In the genomic region with DNA sequence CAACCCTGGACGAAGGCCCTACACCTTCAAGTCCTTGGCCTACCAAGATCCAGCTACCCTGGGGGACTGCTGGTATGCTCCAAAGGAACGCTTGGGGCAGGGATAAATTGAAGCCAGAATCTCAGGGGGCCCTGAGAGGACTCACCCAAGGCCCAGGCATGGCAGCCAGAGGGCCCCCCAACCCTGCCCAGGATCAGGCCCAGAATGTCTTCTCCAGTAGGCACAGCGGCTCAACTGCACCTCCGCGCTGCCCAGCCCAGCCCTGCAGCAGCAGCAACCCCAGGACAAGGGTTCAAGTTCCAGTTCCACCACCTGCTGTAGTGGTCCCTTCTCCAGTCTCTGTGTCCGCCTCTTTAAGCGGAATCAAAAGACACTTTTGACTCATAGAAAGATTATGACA, we compare ENCODE assay signal across 9 cellular contexts. TPM values are rescaled to one million over a fixed set of nuclear protein-coding genes. Genes with fewer than 3 reads are reported as not detected.
DNase-seq lines count a peak whose midpoint lies in the region; ATAC-seq, FAIRE-seq and TF ChIP-seq lines count a peak whose summit lies in the region.
"Had no signal": no experiment of that assay in that cellular context is flagged by ENCODE, and none has a peak within 500 bp of the region (broad histone marks: within the 10 kb centered on the region; RNA-seq: fewer than 3 reads in every experiment).

No MANE protein-coding gene starts in this region.

- peaks cover 0 to 5% of the 10 kb centered on the region in 2 donors for H3K4me1 ChIP-seq in kidney (ENCODE audit: control insufficient read depth in 1 of 2, insufficient read depth in 1 of 2, low read depth in 1 of 2, low read length in 2 of 2)
- H3K4me1 ChIP-seq in tibial artery = peaks cover 0 to 17% (median 14%) of the 10 kb centered on the region in 4 donors

- peaks cover 29% of the 10 kb centered on the region for H3K4me1 Mint-ChIP-seq in activated T-cell treated with anti-CD3 and anti-CD28 coated beads, Interleukin-2, amount 50 U/mL, for 72 hours (ENCODE audit: low read depth)
- peaks cover 24% of the 10 kb centered on the region for H3K4me1 Mint-ChIP-seq in activated CD8-positive, alpha-beta T cell treated with anti-CD3 and anti-CD28 coated beads, Interleukin-2, amount 10 ng/mL, durations not matched to agents 7 days and 5 days (ENCODE audit: low read depth)

- H3K9me3 ChIP-seq in kidney (ENCODE audit: control insufficient read depth in 1 of 2, low read length in 2 of 2) (no peaks in the 10 kb centered on the region), tibial artery (no peaks in the 10 kb centered on the region)

- intact Hi-C loops in kidney (cut with DNase I) = no loop called here
- intact Hi-C loops in tibial artery (cut with DNase I; ENCODE audit: low total_unique reads) = no loop called here

- no peak overlapping the region for H3K9ac ChIP-seq in kidney (ENCODE audit: low read length in 2 of 2)

- no peak for TF ChIP-seq CTCF in kidney (IDR thresholded peaks at IDR 0.05; ENCODE audit: borderline replicate concordance, extremely low read depth, insufficient read depth)
- TF ChIP-seq CTCF in tibial artery (IDR thresholded peaks at IDR 0.05) = no peak

- H3K4me3 Mint-ChIP-seq in activated T-cell treated with anti-CD3 and anti-CD28 coated beads, Interleukin-2, amount 50 U/mL, for 72 hours = peak overlapping the region; percentile 89 to 93
- peak overlapping the region; percentile 84 for H3K4me3 Mint-ChIP-seq in activated CD8-positive, alpha-beta T cell treated with anti-CD3 and anti-CD28 coated beads, Interleukin-2, amount 10 ng/mL, durations not matched to agents 7 days and 5 days

- H3K27ac Mint-ChIP-seq in activated T-cell treated with anti-CD3 and anti-CD28 coated beads, Interleukin-2, amount 50 U/mL, for 72 hours = peak overlapping the region; percentile 65
- peak overlapping the region; percentile 95 for H3K27ac Mint-ChIP-seq in activated CD8-positive, alpha-beta T cell treated with anti-CD3 and anti-CD28 coated beads, Interleukin-2, amount 10 ng/mL, durations not matched to agents 7 days and 5 days

- DNase-seq in activated T-cell treated with anti-CD3 and anti-CD28 coated beads, Interleukin-2, amount 50 U/mL, for 72 hours = no peak
- DNase-seq in activated T-cell treated with anti-CD3 and anti-CD28 coated beads, Interleukin-2, amount 50 U/mL, for 1 hour = no peak
- DNase-seq in activated CD8-positive, alpha-beta T cell treated with anti-CD3 and anti-CD28 coated beads, Interleukin-2, amount 10 ng/mL, durations not matched to agents 7 days and 5 days = no peak
- DNase-seq in kidney (peak; percentile 76), tibial artery (no peak), NCI-H69 (lab: John Stamatoyannopoulos, UW) (no peak)

- H3K4me3 ChIP-seq in kidney (ENCODE audit: low read length in 2 of 2) (peak overlapping the region in 1 of 2 donors; percentile 92), tibial artery (peak overlapping the region; percentile 96 to 98)

- peaks cover 0 to 3% of the 10 kb centered on the region in 2 donors for H3K36me3 Mint-ChIP-seq in activated T-cell treated with anti-CD3 and anti-CD28 coated beads, Interleukin-2, amount 50 U/mL, for 72 hours (ENCODE audit: insufficient read depth in 2 of 2)
- H3K36me3 Mint-ChIP-seq in activated CD8-positive, alpha-beta T cell treated with anti-CD3 and anti-CD28 coated beads, Interleukin-2, amount 10 ng/mL, durations not matched to agents 7 days and 5 days (ENCODE audit: low read depth) = no peaks in the 10 kb centered on the region

- H3K36me3 ChIP-seq in kidney (ENCODE audit: control insufficient read depth in 1 of 2, insufficient read depth in 2 of 2, low read length in 2 of 2) (no peaks in the 10 kb centered on the region), tibial artery (peaks cover 0 to 4% (median 0%) of the 10 kb centered on the region in 3 donors)

- no peak for ATAC-seq in activated T-cell treated with anti-CD3 and anti-CD28 coated beads, Interleukin-2, amount 50 U/mL, for 72 hours (replicated peaks in 1 of 2)
- no peak for ATAC-seq in activated CD8-positive, alpha-beta T cell treated with anti-CD3 and anti-CD28 coated beads, Interleukin-2, amount 10 ng/mL, durations not matched to agents 7 days and 5 days
- ATAC-seq in GM19467 (IDR thresholded peaks at IDR 0.05; ENCODE audit: unreplicated experiment) (no peak), GM18502 (IDR thresholded peaks at IDR 0.05; ENCODE audit: poor library complexity, unreplicated experiment) (no peak)

- FAIRE-seq in kidney (lab: Jason Lieb, UNC) = no peak

- CTCF ChIA-PET in activated CD8-positive, alpha-beta T cell treated with anti-CD3 and anti-CD28 coated beads, Interleukin-2, amount 10 ng/mL, durations not matched to agents 7 days and 5 days (lab: Charles Lee) = interaction anchor here (0.6 to 2.8 kb wide), 6 partner anchors 8 to 346 kb away, joined by 3 to 39 read pairs (median 4); no protein-coding TSS in a partner anchor

- H3K27me3 ChIP-seq in tibial artery = no peaks in the 10 kb centered on the region

- H3K9me3 Mint-ChIP-seq in activated T-cell treated with anti-CD3 and anti-CD28 coated beads, Interleukin-2, amount 50 U/mL, for 72 hours = no peaks in the 10 kb centered on the region
- no peaks in the 10 kb centered on the region for H3K9me3 Mint-ChIP-seq in activated CD8-positive, alpha-beta T cell treated with anti-CD3 and anti-CD28 coated beads, Interleukin-2, amount 10 ng/mL, durations not matched to agents 7 days and 5 days (ENCODE audit: insufficient read depth)

- H3K27me3 Mint-ChIP-seq in activated T-cell treated with anti-CD3 and anti-CD28 coated beads, Interleukin-2, amount 50 U/mL, for 72 hours (ENCODE audit: low read depth) = no peaks in the 10 kb centered on the region
- no peaks in the 10 kb centered on the region for H3K27me3 Mint-ChIP-seq in activated CD8-positive, alpha-beta T cell treated with anti-CD3 and anti-CD28 coated beads, Interleukin-2, amount 10 ng/mL, durations not matched to agents 7 days and 5 days (ENCODE audit: low read depth)

- POLR2A ChIA-PET in activated CD8-positive, alpha-beta T cell treated with anti-CD3 and anti-CD28 coated beads, Interleukin-2, amount 10 ng/mL, durations not matched to agents 7 days and 5 days (lab: Charles Lee) = interaction anchor here (0.6 to 2.6 kb wide), 3 partner anchors 17 to 466 kb away, joined by 3 to 11 read pairs (median 5); no protein-coding TSS in a partner anchor

- H3K27ac ChIP-seq in kidney (ENCODE audit: low read depth in 2 of 2, low read length in 2 of 2) (no peak overlapping the region), tibial artery (no peak overlapping the region)

RNA-seq across cellular contexts. Expression of a gene that starts 2.2 kb away (rescaled TPM):
- total RNA-seq in activated T-cell treated with anti-CD3 and anti-CD28 coated beads, Interleukin-2, amount 50 U/mL, for 72 hours = 10 to 100 TPM; 17.8 to 27.2 TPM
- total RNA-seq in activated CD8-positive, alpha-beta T cell treated with anti-CD3 and anti-CD28 coated beads, Interleukin-2, amount 10 ng/mL, durations not matched to agents 7 days and 5 days = 10 to 100 TPM; 21.0 to 24.7 TPM
- total RNA-seq in kidney = 11.9 TPM
- 3.2 TPM for polyA plus RNA-seq in kidney (ENCODE audit: insufficient read depth, low read depth, low replicate concordance)

RNA-seq across cellular contexts. Expression of a gene that starts 28.7 kb away (rescaled TPM):
- not detected for total RNA-seq in activated T-cell treated with anti-CD3 and anti-CD28 coated beads, Interleukin-2, amount 50 U/mL, for 72 hours
- not detected for total RNA-seq in activated CD8-positive, alpha-beta T cell treated with anti-CD3 and anti-CD28 coated beads, Interleukin-2, amount 10 ng/mL, durations not matched to agents 7 days and 5 days
- 3.3 TPM for total RNA-seq in kidney
- polyA plus RNA-seq in kidney (ENCODE audit: insufficient read depth, low read depth, low replicate concordance) = 2.6 TPM
- total RNA-seq: M059J had no signal

RNA-seq across cellular contexts. Expression of a gene that starts 45.3 kb away (rescaled TPM):
- 1 to 10 TPM; 1.3 to 1.7 TPM for total RNA-seq in activated T-cell treated with anti-CD3 and anti-CD28 coated beads, Interleukin-2, amount 50 U/mL, for 72 hours
- under 1 TPM; 0.16 TPM for total RNA-seq in activated CD8-positive, alpha-beta T cell treated with anti-CD3 and anti-CD28 coated beads, Interleukin-2, amount 10 ng/mL, durations not matched to agents 7 days and 5 days
- total RNA-seq in kidney = 68.7 TPM
- 35.6 TPM for polyA plus RNA-seq in kidney (ENCODE audit: insufficient read depth, low read depth, low replicate concordance)

Comparison
In these comparisons a context has a peak if more than half of its experiments do, and no peak if none do; other contexts are left out.
1. RNA of a gene that starts 45.3 kb away (total RNA-seq): 68.7 TPM in kidney (single experiment); 1.3 to 1.7 TPM in activated T-cell treated with anti-CD3 and anti-CD28 coated beads, Interleukin-2, amount 50 U/mL, for 72 hours and 0.16 TPM in activated CD8-positive, alpha-beta T cell treated with anti-CD3 and anti-CD28 coated beads, Interleukin-2, amount 10 ng/mL, durations not matched to agents 7 days and 5 days; every median in the first group is over 10 times any median in the second.